In the genomic region with DNA sequence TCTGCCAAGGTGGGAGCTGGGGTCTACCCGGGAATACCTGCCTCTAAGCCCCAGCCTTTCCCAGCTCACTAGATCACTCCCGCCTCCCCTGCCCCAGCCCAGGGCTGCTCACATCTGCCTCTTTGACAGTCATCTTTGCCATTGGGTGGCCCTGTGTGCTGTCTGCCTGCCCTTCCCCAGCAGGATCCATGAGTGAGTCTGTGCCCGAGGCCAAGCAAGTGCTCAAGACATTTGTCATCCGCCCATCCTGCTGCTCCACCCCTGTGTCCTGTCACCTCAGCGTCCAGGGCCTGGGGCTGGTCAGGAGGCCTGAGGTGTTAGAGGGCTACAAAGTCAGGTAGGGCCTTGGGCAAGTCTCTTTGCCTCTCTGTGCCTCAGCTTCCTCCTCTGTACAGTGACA, we compare ENCODE assay signal across 12 cellular contexts.
"Had no signal": no experiment of that assay in that cellular context is flagged by ENCODE, and none has a peak within 500 bp of the region (broad histone marks: within the 10 kb centered on the region; RNA-seq: fewer than 3 reads in every experiment).

No MANE protein-coding gene starts in this region.

- H3K9me3 Mint-ChIP-seq: activated naive CD4-positive, alpha-beta T cell treated with anti-CD3 and anti-CD28 coated beads, Interleukin-2, amount 50 U/mL, for 24 hours; effector memory CD8-positive, alpha-beta T cell; naive thymus-derived CD4-positive, alpha-beta T cell; stimulated activated effector memory CD8-positive, alpha-beta T cell treated with anti-CD3 and anti-CD28 coated beads, Interleukin-12 subunit alpha, Interleukin-12 subunit beta, amount 100 ng/mL, for 72 hours had no signal

- H3K4me3 Mint-ChIP-seq: activated naive CD4-positive, alpha-beta T cell treated with anti-CD3 and anti-CD28 coated beads, Interleukin-2, amount 50 U/mL, for 24 hours; effector memory CD8-positive, alpha-beta T cell; naive thymus-derived CD4-positive, alpha-beta T cell; stimulated activated effector memory CD8-positive, alpha-beta T cell treated with anti-CD3 and anti-CD28 coated beads, Interleukin-12 subunit alpha, Interleukin-12 subunit beta, amount 100 ng/mL, for 72 hours had no signal

- H3K36me3 Mint-ChIP-seq: activated naive CD4-positive, alpha-beta T cell treated with anti-CD3 and anti-CD28 coated beads, Interleukin-2, amount 50 U/mL, for 24 hours; naive thymus-derived CD4-positive, alpha-beta T cell; stimulated activated effector memory CD8-positive, alpha-beta T cell treated with anti-CD3 and anti-CD28 coated beads, Interleukin-12 subunit alpha, Interleukin-12 subunit beta, amount 100 ng/mL, for 72 hours had no signal

- H3K27me3 Mint-ChIP-seq: activated naive CD4-positive, alpha-beta T cell treated with anti-CD3 and anti-CD28 coated beads, Interleukin-2, amount 50 U/mL, for 24 hours had no signal

- H3K4me1 Mint-ChIP-seq: activated naive CD4-positive, alpha-beta T cell treated with anti-CD3 and anti-CD28 coated beads, Interleukin-2, amount 50 U/mL, for 24 hours; naive thymus-derived CD4-positive, alpha-beta T cell had no signal

- H3K4me1 ChIP-seq: lower lobe of right lung, tibial artery had no signal

- DNase-seq: activated effector memory CD4-positive, alpha-beta T cell treated with Interleukin-2 at 50 U/mL for 16 hours; effector memory CD8-positive, alpha-beta T cell; hippocampal formation; lower lobe of right lung; naive thymus-derived CD4-positive, alpha-beta T cell; right cardiac atrium; small intestine; T-helper 2 cell; tibial artery had no signal

- H3K4me3 ChIP-seq: lower lobe of right lung, tibial artery had no signal

- H3K27me3 ChIP-seq: neutrophil had no signal

- H3K27ac ChIP-seq: lower lobe of right lung, neutrophil, tibial artery had no signal

- H3K36me3 ChIP-seq: lower lobe of right lung, neutrophil, tibial artery had no signal

- H3K9me3 ChIP-seq: neutrophil had no signal

- H3K27ac Mint-ChIP-seq: activated naive CD4-positive, alpha-beta T cell treated with anti-CD3 and anti-CD28 coated beads, Interleukin-2, amount 50 U/mL, for 24 hours; effector memory CD8-positive, alpha-beta T cell; naive thymus-derived CD4-positive, alpha-beta T cell; stimulated activated effector memory CD8-positive, alpha-beta T cell treated with anti-CD3 and anti-CD28 coated beads, Interleukin-12 subunit alpha, Interleukin-12 subunit beta, amount 100 ng/mL, for 72 hours had no signal
